Comparison of ENCODE assay signal across 9 cellular contexts in the genomic region with DNA sequence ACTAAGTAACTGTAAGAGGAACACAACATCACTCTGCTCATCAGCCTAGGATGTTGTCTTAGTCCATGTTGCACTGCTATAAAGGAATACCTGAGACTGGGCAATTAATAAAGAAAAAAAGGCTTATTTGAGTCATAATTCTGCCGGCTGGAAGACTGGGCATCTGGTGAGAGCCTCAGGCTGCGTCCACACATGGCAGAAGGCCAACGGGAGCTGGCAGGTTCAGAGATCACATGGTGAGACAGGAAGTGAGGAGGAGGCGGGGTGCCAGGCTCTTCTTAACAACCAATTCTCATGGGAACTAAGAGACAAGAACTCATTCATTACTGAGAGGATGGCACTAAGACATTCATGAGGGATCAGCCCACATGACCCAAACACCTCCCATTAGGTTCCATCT. TPM values are rescaled to one million over a fixed set of nuclear protein-coding genes. Genes with fewer than 3 reads are reported as not detected.
DNase-seq lines count a peak whose midpoint lies in the region; ATAC-seq and TF ChIP-seq lines count a peak whose summit lies in the region.
"Had no signal": no experiment of that assay in that cellular context is flagged by ENCODE, and none has a peak within 500 bp of the region (broad histone marks: within the 10 kb centered on the region; RNA-seq: fewer than 3 reads in every experiment).

No MANE protein-coding gene starts in this region.

- H3K4me3 ChIP-seq in MM.1S (ENCODE audit: low read length) = no peak overlapping the region

- no peak overlapping the region for H2AFZ ChIP-seq in MM.1S (ENCODE audit: low read length)

- H3K79me2 ChIP-seq in MM.1S (ENCODE audit: low read length) = no peaks in the 10 kb centered on the region

- peaks cover 9% of the 10 kb centered on the region for H3K36me3 ChIP-seq in MM.1S (replicated peaks; ENCODE audit: insufficient read depth, low read length)

- peaks cover 24% of the 10 kb centered on the region for H3K4me1 Mint-ChIP-seq in HFFc6 (ENCODE audit: low read depth)
- peaks cover 17% of the 10 kb centered on the region for H3K4me1 Mint-ChIP-seq in stimulated activated effector memory CD8-positive, alpha-beta T cell treated with anti-CD3 and anti-CD28 coated beads, Interleukin-12 subunit alpha, Interleukin-12 subunit beta, amount 100 ng/mL, for 72 hours

- no peaks in the 10 kb centered on the region for H3K9me3 ChIP-seq in MM.1S (replicated peaks; ENCODE audit: insufficient read depth, low read length)

- no peak for ATAC-seq in stimulated activated effector memory CD8-positive, alpha-beta T cell treated with anti-CD3 and anti-CD28 coated beads, Interleukin-12 subunit alpha, Interleukin-12 subunit beta, amount 100 ng/mL, for 72 hours
- ATAC-seq in GM18498 (IDR thresholded peaks at IDR 0.05; ENCODE audit: unreplicated experiment) (no peak), GM19351 (IDR thresholded peaks at IDR 0.05; ENCODE audit: unreplicated experiment) (no peak)

- H3K36me3 Mint-ChIP-seq in HFFc6 (ENCODE audit: low read depth) = peaks cover 54% of the 10 kb centered on the region
- H3K36me3 Mint-ChIP-seq in stimulated activated effector memory CD8-positive, alpha-beta T cell treated with anti-CD3 and anti-CD28 coated beads, Interleukin-12 subunit alpha, Interleukin-12 subunit beta, amount 100 ng/mL, for 72 hours = peaks cover 97% of the 10 kb centered on the region

- DNase-seq in HFFc6 = peak; percentile 78
- peak; percentile 52 to 78 for DNase-seq in SHP77 (lab: John Stamatoyannopoulos, UW)
- DNase-seq in glomerular visceral epithelial cell (ENCODE audit: extremely low spot score) = peak; percentile 75
- DNase-seq in stimulated activated effector memory CD8-positive, alpha-beta T cell treated with anti-CD3 and anti-CD28 coated beads, Interleukin-12 subunit alpha, Interleukin-12 subunit beta, amount 100 ng/mL, for 72 hours (ENCODE audit: low spot score in 2 of 2) = no peak
- no peak for DNase-seq in NCI-H2227 (lab: John Stamatoyannopoulos, UW; ENCODE audit: unreplicated experiment)
- no peak for DNase-seq in MM.1S

- H3K27ac ChIP-seq in MM.1S (ENCODE audit: low read length) = no peak overlapping the region
- H3K27ac ChIP-seq: KMS-11 had no signal

- no peaks in the 10 kb centered on the region for H3K27me3 ChIP-seq in MM.1S (replicated peaks; ENCODE audit: insufficient read depth, low read length)

- no peaks in the 10 kb centered on the region for H3F3A ChIP-seq in MM.1S (ENCODE audit: insufficient read depth, low read length)

- no peak overlapping the region for H3K4me3 Mint-ChIP-seq in HFFc6
- H3K4me3 Mint-ChIP-seq in stimulated activated effector memory CD8-positive, alpha-beta T cell treated with anti-CD3 and anti-CD28 coated beads, Interleukin-12 subunit alpha, Interleukin-12 subunit beta, amount 100 ng/mL, for 72 hours = no peak overlapping the region

- H3K27me3 Mint-ChIP-seq in HFFc6 (ENCODE audit: insufficient read depth) = peaks cover 2% of the 10 kb centered on the region

- no peaks in the 10 kb centered on the region for H3K9me3 Mint-ChIP-seq in HFFc6
- no peaks in the 10 kb centered on the region for H3K9me3 Mint-ChIP-seq in stimulated activated effector memory CD8-positive, alpha-beta T cell treated with anti-CD3 and anti-CD28 coated beads, Interleukin-12 subunit alpha, Interleukin-12 subunit beta, amount 100 ng/mL, for 72 hours

- H3K4me2 ChIP-seq in MM.1S (ENCODE audit: low read depth, low read length) = no peak overlapping the region
- H3K4me2 ChIP-seq: KMS-11 had no signal

- no peak for TF ChIP-seq CTCF in HFFc6 (IDR thresholded peaks at IDR 0.05)
- TF ChIP-seq CTCF in MM.1S (IDR thresholded peaks at IDR 0.05; ENCODE audit: low read length) = no peak

- H3K4me1 ChIP-seq in MM.1S (ENCODE audit: low read length) = no peaks in the 10 kb centered on the region

- no peak overlapping the region for H3K9ac ChIP-seq in MM.1S (ENCODE audit: low read length)
- H3K9ac ChIP-seq: KMS-11 had no signal

- H3K9me2 ChIP-seq in MM.1S (replicated peaks; ENCODE audit: insufficient read depth, low read length) = no peaks in the 10 kb centered on the region

- H4K20me1 ChIP-seq in MM.1S (ENCODE audit: insufficient read depth, low read length) = no peaks in the 10 kb centered on the region

- peak overlapping the region; percentile 44 for H3K27ac Mint-ChIP-seq in HFFc6
- peak overlapping the region; percentile 1 for H3K27ac Mint-ChIP-seq in stimulated activated effector memory CD8-positive, alpha-beta T cell treated with anti-CD3 and anti-CD28 coated beads, Interleukin-12 subunit alpha, Interleukin-12 subunit beta, amount 100 ng/mL, for 72 hours

RNA-seq across cellular contexts. Expression of a gene that starts 46.8 kb away (rescaled TPM):
- 10 to 100 TPM; 36.8 to 63.6 (median 44.5) TPM for total RNA-seq in HFFc6 (2021; fragmentation: NEBNext Ultra II Directional; extraction: Animal tissue kit (Norgen Biotek cat#: 25700))

Comparison
In these comparisons a context has a peak if more than half of its experiments do, and no peak if none do; other contexts are left out.
1. DNase-seq: peak in HFFc6 (single experiment), SHP77 (2 of 2) and glomerular visceral epithelial cell (single experiment); none in stimulated activated effector memory CD8-positive, alpha-beta T cell treated with anti-CD3 and anti-CD28 coated beads, Interleukin-12 subunit alpha, Interleukin-12 subunit beta, amount 100 ng/mL, for 72 hours (0 of 2), NCI-H2227 (single experiment) and MM.1S (single experiment).